ENCODE assay signal across 3 cellular contexts in the genomic region with DNA sequence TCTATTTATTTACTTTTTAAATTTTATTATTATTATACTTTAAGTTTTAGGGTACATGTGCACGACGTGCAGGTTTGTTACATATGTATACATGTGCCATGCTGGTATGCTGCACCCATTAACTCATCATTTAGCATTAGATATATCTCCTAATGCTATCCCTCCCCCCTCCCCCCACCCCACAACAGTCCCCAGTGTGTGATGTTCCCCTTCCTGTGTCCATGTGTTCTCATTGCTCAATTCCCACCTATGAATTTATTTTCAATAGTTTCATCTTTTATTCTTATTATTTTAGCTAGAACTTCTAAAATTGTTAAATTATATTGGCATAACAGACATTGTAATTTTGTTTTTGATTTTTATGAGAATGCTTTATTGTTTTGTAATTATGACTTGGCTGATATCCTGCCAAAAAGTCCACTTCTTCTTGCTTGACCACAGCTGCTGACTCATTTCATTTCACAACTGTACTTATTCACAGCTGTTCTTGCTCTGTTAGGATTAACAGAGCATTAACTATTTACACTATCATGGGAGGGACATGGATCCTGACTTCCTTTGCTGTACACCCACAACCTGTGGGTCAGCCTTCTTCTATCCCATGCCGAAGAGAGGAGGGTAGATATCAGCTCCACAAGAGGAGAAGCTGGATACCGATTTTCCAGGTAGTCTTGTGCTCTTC.
TF ChIP-seq lines count a peak whose summit lies in the region.

No MANE protein-coding gene starts in this region.

TF ChIP-seq in IMR-90, 13 proteins besides CTCF, POLR2A, EP300 and RAD21:
- TF ChIP-seq MAZ (IDR thresholded peaks at IDR 0.05; ENCODE audit: borderline replicate concordance, low read depth, low read length) (0 out of 2 replicates have a peak, but pooled peaks have one; percentile 28), NFE2L2 (IDR thresholded peaks at IDR 0.05; ENCODE audit: low read depth, low read length) (peak; percentile 84), CEBPB (IDR thresholded peaks at IDR 0.05; ENCODE audit: low read depth, low read length) (peak; percentile 98), BHLHE40 (IDR thresholded peaks at IDR 0.05; ENCODE audit: low read depth, low read length) (peak; percentile 41; the same call in 1 of the 2 replicates), FOS (IDR thresholded peaks at IDR 0.05; ENCODE audit: low read depth, low read length) (peak; percentile 95), MAFK (IDR thresholded peaks at IDR 0.05; ENCODE audit: low read depth, low read length) (peak; percentile 68; the same call in 1 of the 2 replicates)

TF ChIP-seq in SK-N-SH, 30 proteins besides CTCF, POLR2A, EP300 and RAD21:
- TF ChIP-seq POLR2AphosphoS5 (IDR thresholded peaks at IDR 0.05; ENCODE audit: low read depth, low read length) (peak; percentile 49; the same call in 1 of the 2 replicates), JUND (IDR thresholded peaks at IDR 0.05) (peak; percentile 86), TCF12 (IDR thresholded peaks at IDR 0.05) (peak; percentile 90), FOSL2 (IDR thresholded peaks at IDR 0.05; ENCODE audit: borderline replicate concordance, low read depth) (peak; percentile 91), NFIC (IDR thresholded peaks at IDR 0.05; ENCODE audit: borderline replicate concordance) (peak; percentile 85)
- TF ChIP-seq, protein P1, sequence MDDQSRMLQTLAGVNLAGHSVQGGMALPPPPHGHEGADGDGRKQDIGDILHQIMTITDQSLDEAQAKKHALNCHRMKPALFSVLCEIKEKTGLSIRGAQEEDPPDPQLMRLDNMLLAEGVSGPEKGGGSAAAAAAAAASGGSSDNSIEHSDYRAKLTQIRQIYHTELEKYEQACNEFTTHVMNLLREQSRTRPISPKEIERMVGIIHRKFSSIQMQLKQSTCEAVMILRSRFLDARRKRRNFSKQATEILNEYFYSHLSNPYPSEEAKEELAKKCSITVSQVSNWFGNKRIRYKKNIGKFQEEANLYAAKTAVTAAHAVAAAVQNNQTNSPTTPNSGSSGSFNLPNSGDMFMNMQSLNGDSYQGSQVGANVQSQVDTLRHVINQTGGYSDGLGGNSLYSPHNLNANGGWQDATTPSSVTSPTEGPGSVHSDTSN (IDR thresholded peaks at IDR 0.05), result peak; percentile 56

TF ChIP-seq in GM12878, 131 proteins besides CTCF, POLR2A, EP300 and RAD21:
- TF ChIP-seq CBFB (IDR thresholded peaks at IDR 0.05; ENCODE audit: low read depth) (0 out of 2 replicates have a peak, but pooled peaks have one; percentile 57), PAX5 (IDR thresholded peaks at IDR 0.05; ENCODE audit: borderline replicate concordance, low read depth, low read length) (peak; percentile 69), RUNX3 (IDR thresholded peaks at IDR 0.05; ENCODE audit: low read length) (peak; percentile 97), IKZF1 (conservative IDR thresholded peaks at IDR 0.05) (peak; percentile 81), IRF4 (IDR thresholded peaks at IDR 0.05; ENCODE audit: low read depth, low read length) (peak; percentile 87), GABPA (IDR thresholded peaks at IDR 0.05; ENCODE audit: low read depth) (0 out of 2 replicates have a peak, but pooled peaks have one; percentile 15), CREM (IDR thresholded peaks at IDR 0.05; ENCODE audit: low read depth) (peak; percentile 58), EED (IDR thresholded peaks at IDR 0.05; ENCODE audit: low read depth) (peak; percentile 67), IKZF2 (IDR thresholded peaks at IDR 0.05) (peak; percentile 87 to 90), ETV6 (conservative IDR thresholded peaks at IDR 0.05 in 1 of 2, IDR thresholded peaks at IDR 0.05 in 1 of 2; ENCODE audit: borderline replicate concordance in 1 of 2, low read depth in 1 of 2) (0 out of 4 replicates have a peak, but pooled peaks of 1 of the 2 experiments have one; percentile 14), CBX5 (IDR thresholded peaks at IDR 0.05; ENCODE audit: low read depth) (peak; percentile 69; the same call in 1 of the 2 replicates), JUND (IDR thresholded peaks at IDR 0.05; ENCODE audit: low read depth, low read length) (peak; percentile 80), CEBPB (IDR thresholded peaks at IDR 0.05; ENCODE audit: borderline replicate concordance in 1 of 2, low read depth in 2 of 2, low read length in 2 of 2) (0 out of 4 replicates have a peak, but pooled peaks of 1 of the 2 experiments have one; percentile 15), TCF12 (IDR thresholded peaks at IDR 0.05; ENCODE audit: low read depth, low read length) (peak; percentile 92), BCL11A (IDR thresholded peaks at IDR 0.05; ENCODE audit: low read depth, low read length) (peak; percentile 75), MEF2A (IDR thresholded peaks at IDR 0.05; ENCODE audit: insufficient read depth, low read depth, low read length) (0 out of 2 replicates have a peak, but pooled peaks have one; percentile 37), POLR2AphosphoS5 (IDR thresholded peaks at IDR 0.05; ENCODE audit: low read length) (0 out of 2 replicates have a peak, but pooled peaks have one; percentile 26), SPI1 (IDR thresholded peaks at IDR 0.05; ENCODE audit: borderline replicate concordance, insufficient read depth, low read depth, low read length) (peak; percentile 66; the same call in 1 of the 2 replicates), MTA3 (IDR thresholded peaks at IDR 0.05; ENCODE audit: borderline replicate concordance, low read length) (peak; percentile 62; the same call in 1 of the 2 replicates), TCF3 (IDR thresholded peaks at IDR 0.05; ENCODE audit: borderline replicate concordance, insufficient read depth, low read depth, low read length) (peak; percentile 88; the same call in 1 of the 2 replicates), MEF2B (IDR thresholded peaks at IDR 0.05; ENCODE audit: partially characterized antibody, poor library complexity, severe bottlenecking) (peak; percentile 41), NFIC (IDR thresholded peaks at IDR 0.05; ENCODE audit: low read depth, low read length) (peak; percentile 92), DPF2 (IDR thresholded peaks at IDR 0.05) (peak; percentile 85), FOXM1 (IDR thresholded peaks at IDR 0.05; ENCODE audit: low read depth, low read length) (peak; percentile 49; the same call in 1 of the 2 replicates), ZBED1 (IDR thresholded peaks at IDR 0.05; ENCODE audit: borderline replicate concordance) (peak; percentile 41; the same call in 1 of the 2 replicates), PML (IDR thresholded peaks at IDR 0.05; ENCODE audit: low read length) (peak; percentile 24; the same call in 1 of the 2 replicates), MTA2 (IDR thresholded peaks at IDR 0.05; ENCODE audit: low read depth) (peak; percentile 81), POU2F2 (IDR thresholded peaks at IDR 0.05; ENCODE audit: borderline replicate concordance, low read depth, low read length) (peak; percentile 43; the same call in 1 of the 3 replicates), JUNB (IDR thresholded peaks at IDR 0.05) (peak; percentile 72)
- TF ChIP-seq, protein P2, sequence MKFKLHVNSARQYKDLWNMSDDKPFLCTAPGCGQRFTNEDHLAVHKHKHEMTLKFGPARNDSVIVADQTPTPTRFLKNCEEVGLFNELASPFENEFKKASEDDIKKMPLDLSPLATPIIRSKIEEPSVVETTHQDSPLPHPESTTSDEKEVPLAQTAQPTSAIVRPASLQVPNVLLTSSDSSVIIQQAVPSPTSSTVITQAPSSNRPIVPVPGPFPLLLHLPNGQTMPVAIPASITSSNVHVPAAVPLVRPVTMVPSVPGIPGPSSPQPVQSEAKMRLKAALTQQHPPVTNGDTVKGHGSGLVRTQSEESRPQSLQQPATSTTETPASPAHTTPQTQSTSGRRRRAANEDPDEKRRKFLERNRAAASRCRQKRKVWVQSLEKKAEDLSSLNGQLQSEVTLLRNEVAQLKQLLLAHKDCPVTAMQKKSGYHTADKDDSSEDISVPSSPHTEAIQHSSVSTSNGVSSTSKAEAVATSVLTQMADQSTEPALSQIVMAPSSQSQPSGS (IDR thresholded peaks at IDR 0.05; ENCODE audit: low read length), result peak; percentile 84
- TF ChIP-seq, protein P3, sequence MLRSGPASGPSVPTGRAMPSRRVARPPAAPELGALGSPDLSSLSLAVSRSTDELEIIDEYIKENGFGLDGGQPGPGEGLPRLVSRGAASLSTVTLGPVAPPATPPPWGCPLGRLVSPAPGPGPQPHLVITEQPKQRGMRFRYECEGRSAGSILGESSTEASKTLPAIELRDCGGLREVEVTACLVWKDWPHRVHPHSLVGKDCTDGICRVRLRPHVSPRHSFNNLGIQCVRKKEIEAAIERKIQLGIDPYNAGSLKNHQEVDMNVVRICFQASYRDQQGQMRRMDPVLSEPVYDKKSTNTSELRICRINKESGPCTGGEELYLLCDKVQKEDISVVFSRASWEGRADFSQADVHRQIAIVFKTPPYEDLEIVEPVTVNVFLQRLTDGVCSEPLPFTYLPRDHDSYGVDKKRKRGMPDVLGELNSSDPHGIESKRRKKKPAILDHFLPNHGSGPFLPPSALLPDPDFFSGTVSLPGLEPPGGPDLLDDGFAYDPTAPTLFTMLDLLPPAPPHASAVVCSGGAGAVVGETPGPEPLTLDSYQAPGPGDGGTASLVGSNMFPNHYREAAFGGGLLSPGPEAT (IDR thresholded peaks at IDR 0.05; ENCODE audit: low read depth), result peak; percentile 48; the same call in 1 of the 2 replicates
- TF ChIP-seq, protein P4, sequence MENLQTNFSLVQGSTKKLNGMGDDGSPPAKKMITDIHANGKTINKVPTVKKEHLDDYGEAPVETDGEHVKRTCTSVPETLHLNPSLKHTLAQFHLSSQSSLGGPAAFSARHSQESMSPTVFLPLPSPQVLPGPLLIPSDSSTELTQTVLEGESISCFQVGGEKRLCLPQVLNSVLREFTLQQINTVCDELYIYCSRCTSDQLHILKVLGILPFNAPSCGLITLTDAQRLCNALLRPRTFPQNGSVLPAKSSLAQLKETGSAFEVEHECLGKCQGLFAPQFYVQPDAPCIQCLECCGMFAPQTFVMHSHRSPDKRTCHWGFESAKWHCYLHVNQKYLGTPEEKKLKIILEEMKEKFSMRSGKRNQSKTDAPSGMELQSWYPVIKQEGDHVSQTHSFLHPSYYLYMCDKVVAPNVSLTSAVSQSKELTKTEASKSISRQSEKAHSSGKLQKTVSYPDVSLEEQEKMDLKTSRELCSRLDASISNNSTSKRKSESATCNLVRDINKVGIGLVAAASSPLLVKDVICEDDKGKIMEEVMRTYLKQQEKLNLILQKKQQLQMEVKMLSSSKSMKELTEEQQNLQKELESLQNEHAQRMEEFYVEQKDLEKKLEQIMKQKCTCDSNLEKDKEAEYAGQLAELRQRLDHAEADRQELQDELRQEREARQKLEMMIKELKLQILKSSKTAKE (IDR thresholded peaks at IDR 0.05; ENCODE audit: low read depth, poor library complexity, severe bottlenecking), result peak; percentile 30
- TF ChIP-seq, protein P1 (IDR thresholded peaks at IDR 0.05; ENCODE audit: insufficient replicate concordance, low read depth, low read length), result peak; percentile 35
